ENCODE assay signal across 26 cellular contexts in genomic region chr5:95762681-95763041, GRCh38. TPM values are rescaled to one million over a fixed set of nuclear protein-coding genes. Genes with fewer than 3 reads are reported as not detected.
A peak's percentile ranks its signal among the peaks of the same experiment; 100 is the strongest.
DNase-seq lines count a peak whose midpoint lies in the region; ATAC-seq and TF ChIP-seq lines count a peak whose summit lies in the region.
"Had no signal": no experiment of that assay in that cellular context is flagged by ENCODE, and none has a peak within 500 bp of the region (broad histone marks: within the 10 kb centered on the region; RNA-seq: fewer than 3 reads in every experiment).

No MANE protein-coding gene starts in this region.

- peak overlapping the region; percentile 94 for H2BK5ac ChIP-seq in IMR-90 (ENCODE audit: low read depth, low read length, poor library complexity, severe bottlenecking)

- dilution Hi-C loops in IMR-90 (cut with HindIII; ENCODE audit: low sequenced_read_pairs, unreplicated experiment): no loop called here

- H3K79me2 ChIP-seq in neural progenitor cell (ENCODE audit: low read depth): no peaks in the 10 kb centered on the region

- whole genome bisulfite sequencing in IMR-90 (ENCODE audit: extremely low coverage in 2 of 2, insufficient read length in 1 of 2), 2 experiments: 0% methylated on average over 1 of the region's 4 CpGs; no CpG with 5 or more reads in 1 of the 2 experiments
- 75 to 86% methylated on average over 4 of the region's 4 CpGs for WGBS in testis, 2 donors
- WGBS in transverse colon (ENCODE audit: low coverage in 1 of 2), 2 donors: 78 to 90% methylated on average over 1 to 4 of the region's 4 CpGs

- H3K36me3 ChIP-seq in IMR-90 (ENCODE audit: control insufficient read depth, insufficient read depth, low read length) (peaks cover 30% of the 10 kb centered on the region), neural progenitor cell (no peaks in the 10 kb centered on the region), testis (ENCODE audit: low read depth, missing control alignments) (no peaks in the 10 kb centered on the region), transverse colon (no peaks in the 10 kb centered on the region)
- H3K36me3 ChIP-seq: ovary had no signal

- CTCF ChIA-PET in AG04450 (lab: Charles Lee) (interaction anchor here (1.0 to 2.1 kb wide), 2 partner anchors 18 to 98 kb away, joined by 7 to 12 read pairs; no protein-coding TSS in a partner anchor), IMR-90 (lab: Yijun Ruan, JAX) (interaction anchor here (1.7 kb wide), 1 partner anchor 19 kb away, joined by 4 read pairs; no protein-coding TSS in a partner anchor)

- peak overlapping the region; percentile 13 for H3K27ac Mint-ChIP-seq in dendritic cell treated with granulocyte-macrophage colony-stimulating factor and Interleukin-4, amounts not matched to agents 40 ng/mL and 50 ng/mL, for 4 days
- H3K27ac Mint-ChIP-seq in neural progenitor cell (peak overlapping the region; percentile 1), osteocyte (ENCODE audit: unreplicated experiment) (no peak overlapping the region)
- H3K27ac Mint-ChIP-seq: T-helper 2 cell treated with Interferon-gamma antibody and Interleukin-4, amounts not matched to agents 5 μg/mL and 100 μg/mL, for 36 hours had no signal

- peaks cover 15 to 45% of the 10 kb centered on the region in 2 experiments for H3K79me1 ChIP-seq in IMR-90 (ENCODE audit: low read depth in 1 of 2, low read length in 2 of 2)

- H3K9me3 Mint-ChIP-seq in dendritic cell treated with granulocyte-macrophage colony-stimulating factor and Interleukin-4, amounts not matched to agents 40 ng/mL and 50 ng/mL, for 4 days: no peaks in the 10 kb centered on the region
- H3K9me3 Mint-ChIP-seq in neural progenitor cell: peaks cover 3% of the 10 kb centered on the region
- H3K9me3 Mint-ChIP-seq in osteocyte (ENCODE audit: unreplicated experiment): no peaks in the 10 kb centered on the region
- H3K9me3 Mint-ChIP-seq: brain; CD14-positive monocyte; naive thymus-derived CD4-positive, alpha-beta T cell; T-helper 2 cell treated with Interferon-gamma antibody and Interleukin-4, amounts not matched to agents 5 μg/mL and 100 μg/mL, for 36 hours had no signal

- no peak overlapping the region for H3K4me3 Mint-ChIP-seq in dendritic cell treated with granulocyte-macrophage colony-stimulating factor and Interleukin-4, amounts not matched to agents 40 ng/mL and 50 ng/mL, for 4 days
- H3K4me3 Mint-ChIP-seq in neural progenitor cell (no peak overlapping the region), osteocyte (ENCODE audit: unreplicated experiment) (no peak overlapping the region)
- H3K4me3 Mint-ChIP-seq: brain; CD14-positive monocyte; T-helper 2 cell treated with Interferon-gamma antibody and Interleukin-4, amounts not matched to agents 5 μg/mL and 100 μg/mL, for 36 hours had no signal

- H3K23ac ChIP-seq in IMR-90 (ENCODE audit: low read depth, low read length): peak overlapping the region; percentile 73; the same call in 1 of the 2 replicates

- no peaks in the 10 kb centered on the region for H3K27me3 ChIP-seq in AG04450 (ENCODE audit: control insufficient read depth, insufficient read depth, low read length)
- no peaks in the 10 kb centered on the region for H3K27me3 ChIP-seq in IMR-90 (ENCODE audit: control insufficient read depth, insufficient read depth, low read length)
- H3K27me3 ChIP-seq in neural progenitor cell: no peaks in the 10 kb centered on the region
- no peaks in the 10 kb centered on the region for H3K27me3 ChIP-seq in testis
- no peaks in the 10 kb centered on the region for H3K27me3 ChIP-seq in transverse colon
- H3K27me3 ChIP-seq: heart right ventricle, ovary, spleen, upper lobe of left lung had no signal

- no peak for TF ChIP-seq RAD21 in IMR-90 (IDR thresholded peaks at IDR 0.05; ENCODE audit: low read length)

- TF ChIP-seq CTCF in AG04450 (IDR thresholded peaks at IDR 0.05; ENCODE audit: low read depth, low read length) (no peak), IMR-90 (conservative IDR thresholded peaks at IDR 0.05; ENCODE audit: low read depth, low read length) (no peak), neural progenitor cell (IDR thresholded peaks at IDR 0.05) (no peak), testis (IDR thresholded peaks at IDR 0.05) (no peak), transverse colon (IDR thresholded peaks at IDR 0.05) (no peak), osteocyte (IDR thresholded peaks at IDR 0.05) (no peak)

- H3K4me1 ChIP-seq in IMR-90 (ENCODE audit: control insufficient read depth, insufficient read depth, low read length) (peaks cover 27% of the 10 kb centered on the region), neural progenitor cell (no peaks in the 10 kb centered on the region), testis (peaks cover 34% of the 10 kb centered on the region), transverse colon (peaks cover 0 to 43% (median 29%) of the 10 kb centered on the region in 4 donors)

- H3K4me3 ChIP-seq in AG04450 (ENCODE audit: low read depth, low read length) (no peak overlapping the region), IMR-90 (ENCODE audit: insufficient read depth, low read depth, low read length) (no peak overlapping the region), neural progenitor cell (no peak overlapping the region), testis (no peak overlapping the region), transverse colon (no peak overlapping the region)
- H3K4me3 ChIP-seq: heart right ventricle, ovary, PC-9, spleen, upper lobe of left lung had no signal

- H4K20me1 ChIP-seq in IMR-90 (ENCODE audit: insufficient read depth, low read length) (no peaks in the 10 kb centered on the region), neural progenitor cell (ENCODE audit: low read depth) (no peaks in the 10 kb centered on the region)

- H3K4ac ChIP-seq in IMR-90 (ENCODE audit: low read depth, low read length): peak overlapping the region; percentile 89

- peak overlapping the region; percentile 56 for H3K18ac ChIP-seq in IMR-90 (ENCODE audit: low read depth, low read length)

- H2BK20ac ChIP-seq in IMR-90 (ENCODE audit: low read depth, low read length): peak overlapping the region; percentile 70

- no peak for DNase-seq in AG04450 (ENCODE audit: low read depth, low spot score)
- no peak for DNase-seq in IMR-90
- DNase-seq in neural progenitor cell (ENCODE audit: low spot score): no peak
- DNase-seq in testis: no peak
- DNase-seq in transverse colon: no peak
- DNase-seq in activated CD4-positive, CD25-positive, alpha-beta regulatory T cell (lab: John Stamatoyannopoulos, UW): no peak
- no peak for DNase-seq in osteocyte (ENCODE audit: extremely low spot score, unreplicated experiment)
- DNase-seq: activated CD4-positive, alpha-beta T cell treated with anti-CD3 and anti-CD28 coated beads for 48 hours; activated T-cell treated with anti-CD3 and anti-CD28 coated beads, Interleukin-2, amount 50 U/mL, for 1 hour; effector CD4-positive, alpha-beta T cell; heart right ventricle; naive thymus-derived CD4-positive, alpha-beta T cell; NCI-H1092; NCI-H1694 treated with DMSO at 0.1 percent for 48 hours; NCI-H510A; ovary; PC-9; right cardiac atrium; Right ventricle myocardium superior; spleen; upper lobe of left lung had no signal

- no peaks in the 10 kb centered on the region for H3K36me3 Mint-ChIP-seq in dendritic cell treated with granulocyte-macrophage colony-stimulating factor and Interleukin-4, amounts not matched to agents 40 ng/mL and 50 ng/mL, for 4 days (ENCODE audit: low read depth)
- peaks cover 18% of the 10 kb centered on the region for H3K36me3 Mint-ChIP-seq in neural progenitor cell
- H3K36me3 Mint-ChIP-seq in osteocyte (ENCODE audit: unreplicated experiment): peaks cover 60% of the 10 kb centered on the region
- H3K36me3 Mint-ChIP-seq: CD14-positive monocyte had no signal

- H2AK9ac ChIP-seq in IMR-90 (replicated peaks; ENCODE audit: low read depth, low read length, poor library complexity): no peak overlapping the region

- POLR2A ChIA-PET in AG04450 (lab: Yijun Ruan, JAX) (interaction anchor here (1.2 to 1.9 kb wide), 5 partner anchors 19 to 93 kb away, joined by 3 to 18 read pairs (median 5); partner anchors contain the start of genes GLRX and RHOBTB3), IMR-90 (lab: Charles Lee; ENCODE audit: unreplicated experiment) (no interaction called here)

- TF ChIP-seq POLR2A in IMR-90 (IDR thresholded peaks at IDR 0.05; ENCODE audit: low read depth, low read length) (no peak), testis (IDR thresholded peaks at IDR 0.05) (no peak), transverse colon (IDR thresholded peaks at IDR 0.05) (no peak)

- BruUV-seq in IMR-90 (replicated peaks; lab: Mats Ljungman, UMichigan): no TSS peak

- H3K27ac ChIP-seq in AG04450 (ENCODE audit: low read depth, low read length): peak overlapping the region; percentile 69
- peak overlapping the region; percentile 62 for H3K27ac ChIP-seq in IMR-90 (ENCODE audit: insufficient read depth, low read length)
- no peak overlapping the region for H3K27ac ChIP-seq in neural progenitor cell
- H3K27ac ChIP-seq in testis: no peak overlapping the region
- H3K27ac ChIP-seq in transverse colon: no peak overlapping the region
- H3K27ac ChIP-seq: epithelial cell of prostate, ovary, PC-9 had no signal

- H2AFZ ChIP-seq in IMR-90 (replicated peaks; ENCODE audit: low read length, poor library complexity) (no peak overlapping the region), neural progenitor cell (replicated peaks) (no peak overlapping the region)
- H2AFZ ChIP-seq: PC-9 had no signal

- H3K4me2 ChIP-seq in IMR-90 (ENCODE audit: low read depth, low read length) (peak overlapping the region; percentile 61; the same call in 1 of the 2 replicates), neural progenitor cell (no peak overlapping the region)
- H3K4me2 ChIP-seq: PC-9 had no signal

- intact Hi-C loops in IMR-90 (cut with micrococcal nuclease) (no loop called here), testis (cut with DNase I; ENCODE audit: low total_unique reads) (no loop called here), transverse colon (cut with DNase I; ENCODE audit: low total_unique reads) (no loop called here)
- intact Hi-C loops in dendritic cell treated with granulocyte-macrophage colony-stimulating factor and Interleukin-4, amounts not matched to agents 40 ng/mL and 50 ng/mL, for 4 days (cut with micrococcal nuclease): no loop called here

- H3K9me3 ChIP-seq in AG04450 (ENCODE audit: control insufficient read depth, insufficient read depth, low read length): no peaks in the 10 kb centered on the region
- no peaks in the 10 kb centered on the region for H3K9me3 ChIP-seq in IMR-90 (ENCODE audit: control insufficient read depth, insufficient read depth, low read length)
- no peaks in the 10 kb centered on the region for H3K9me3 ChIP-seq in neural progenitor cell (ENCODE audit: low read depth)
- no peaks in the 10 kb centered on the region for H3K9me3 ChIP-seq in testis
- no peaks in the 10 kb centered on the region for H3K9me3 ChIP-seq in transverse colon
- H3K9me3 ChIP-seq: heart right ventricle, ovary, spleen, upper lobe of left lung had no signal

- no peak for TF ChIP-seq EP300 in transverse colon (IDR thresholded peaks at IDR 0.05; ENCODE audit: low read depth)

- peak overlapping the region; percentile 51 for H4K91ac ChIP-seq in IMR-90 (ENCODE audit: insufficient read depth, low read depth, low read length)

- H3F3A ChIP-seq in neural progenitor cell (ENCODE audit: low read depth): no peaks in the 10 kb centered on the region

- peak overlapping the region; percentile 62 to 73 for H4K8ac ChIP-seq in IMR-90 (ENCODE audit: low read depth in 2 of 2, low read length in 2 of 2)

- H3K14ac ChIP-seq in IMR-90 (replicated peaks; ENCODE audit: low read depth, low read length): peak overlapping the region; percentile 78

- H3K56ac ChIP-seq in IMR-90 (ENCODE audit: extremely low read depth, insufficient read depth, low read length): no peak overlapping the region

- H4K5ac ChIP-seq in IMR-90 (ENCODE audit: low read depth, low read length): peak overlapping the region; percentile 27

- in situ Hi-C loops in IMR-90 (cut with MboI; ENCODE audit: low sequenced_read_pairs): no loop called here
- in situ Hi-C loops in transverse colon (cut with MboI; ENCODE audit: low pct_ligation_motif_present in 1 of 4, low pct_unique_long_range_greater_than_20kb in 1 of 4, low sequenced_read_pairs in 3 of 4): loop anchor here in 1 of 4 donors (10.0 kb wide), 1 partner anchor 108 kb away; no protein-coding TSS in a partner anchor

- H3K9ac ChIP-seq in IMR-90 (ENCODE audit: low read depth, low read length) (peak overlapping the region; percentile 28; the same call in 1 of the 2 replicates), neural progenitor cell (no peak overlapping the region)

- peak overlapping the region; percentile 85 for H2BK120ac ChIP-seq in IMR-90 (ENCODE audit: low read depth, low read length)

- no peak for ATAC-seq in IMR-90 (ENCODE audit: low read depth)
- ATAC-seq: heart right ventricle; naive thymus-derived CD4-positive, alpha-beta T cell; right cardiac atrium had no signal

- peak overlapping the region; percentile 57 for H2BK15ac ChIP-seq in IMR-90 (ENCODE audit: low read depth, low read length)

- H3K9me1 ChIP-seq in IMR-90 (ENCODE audit: insufficient read depth, low read length): peaks cover 15% of the 10 kb centered on the region

- no peaks in the 10 kb centered on the region for H3K27me3 Mint-ChIP-seq in dendritic cell treated with granulocyte-macrophage colony-stimulating factor and Interleukin-4, amounts not matched to agents 40 ng/mL and 50 ng/mL, for 4 days
- H3K27me3 Mint-ChIP-seq in neural progenitor cell (ENCODE audit: insufficient read depth, low read depth) (peaks cover 6% of the 10 kb centered on the region), osteocyte (ENCODE audit: unreplicated experiment) (no peaks in the 10 kb centered on the region)
- H3K27me3 Mint-ChIP-seq: brain had no signal

- peak overlapping the region; percentile 98 for H2AK5ac ChIP-seq in IMR-90 (ENCODE audit: low read depth, low read length)

- peaks cover 25% of the 10 kb centered on the region for H3K4me1 Mint-ChIP-seq in dendritic cell treated with granulocyte-macrophage colony-stimulating factor and Interleukin-4, amounts not matched to agents 40 ng/mL and 50 ng/mL, for 4 days (ENCODE audit: low read depth)
- no peaks in the 10 kb centered on the region for H3K4me1 Mint-ChIP-seq in neural progenitor cell
- H3K4me1 Mint-ChIP-seq in osteocyte (ENCODE audit: unreplicated experiment): peaks cover 56% of the 10 kb centered on the region

RNA-seq across cellular contexts. Expression of gene RHOBTB3, which starts 31.5 kb away (rescaled TPM):
- polyA plus RNA-seq in AG04450 (2011; rRNA removed): 303 and 360 TPM in 2 replicates
- polyA minus RNA-seq in AG04450 (2011; rRNA and poly(A)+ RNA removed): 690 and 767 TPM in 2 replicates
- total RNA-seq in IMR-90 (2012; rRNA removed): 356 and 447 TPM in 2 replicates
- 117 and 118 TPM in 2 replicates for polyA plus RNA-seq in IMR-90 (2012; rRNA removed)
- polyA plus RNA-seq in IMR-90 (2012; cell fraction: cytosol; rRNA removed): 106 and 114 TPM in 2 replicates
- polyA plus RNA-seq in IMR-90 (2012; cell fraction: nucleus; rRNA removed; ENCODE audit: low replicate concordance): 115 and 315 TPM in 2 replicates
- 3.6 and 5.5 TPM in 2 replicates for total RNA-seq in neural progenitor cell (ENCODE audit: low replicate concordance)
- total RNA-seq in testis: 100 to 1,000 TPM; 163 to 190 TPM
- 44.1 TPM for polyA plus RNA-seq in testis (ENCODE audit: insufficient read depth, low read depth, low replicate concordance)
- 100 to 1,000 TPM in 1 of 4 donors, 10 to 100 TPM in 3; 53.0 to 143 (median 84.2) TPM for total RNA-seq in transverse colon
- 190 and 208 TPM in 2 replicates for total RNA-seq in osteocyte

RNA-seq across cellular contexts. Expression of gene GLRX, which starts 59.9 kb away (rescaled TPM):
- polyA plus RNA-seq in AG04450 (2011; rRNA removed): 233 and 306 TPM in 2 replicates
- 94.4 and 134 TPM in 2 replicates for polyA minus RNA-seq in AG04450 (2011; rRNA and poly(A)+ RNA removed)
- 142 and 145 TPM in 2 replicates for total RNA-seq in IMR-90 (2012; rRNA removed)
- 193 and 277 TPM in 2 replicates for polyA plus RNA-seq in IMR-90 (2012; rRNA removed)
- polyA plus RNA-seq in IMR-90 (2012; cell fraction: cytosol; rRNA removed): 266 and 276 TPM in 2 replicates
- 92.8 and 245 TPM in 2 replicates for polyA plus RNA-seq in IMR-90 (2012; cell fraction: nucleus; rRNA removed; ENCODE audit: low replicate concordance)
- total RNA-seq in neural progenitor cell (ENCODE audit: low replicate concordance): 15.1 and 21.0 TPM in 2 replicates
- total RNA-seq in testis: 1 to 10 TPM; 4.5 to 5.4 TPM
- polyA plus RNA-seq in testis (ENCODE audit: insufficient read depth, low read depth, low replicate concordance): 15.0 TPM
- total RNA-seq in transverse colon: 100 to 1,000 TPM in 1 of 4 donors, 10 to 100 TPM in 3; 50.5 to 112 (median 64.4) TPM
- total RNA-seq in osteocyte: 26.3 and 32.8 TPM in 2 replicates

Comparison
In these comparisons a context has a peak if more than half of its experiments do, and no peak if none do; other contexts are left out.
1. H3K27ac ChIP-seq: peak in AG04450 (single experiment) and IMR-90 (single experiment); none in neural progenitor cell (single experiment), testis (0 of 2) and transverse colon (0 of 4).